In genomic region chr17:75995385-75995925, GRCh38 we compare ENCODE assay signal across 18 cellular contexts. TPM values are rescaled to one million over a fixed set of nuclear protein-coding genes. Genes with fewer than 3 reads are reported as not detected.
A peak's percentile ranks its signal among the peaks of the same experiment; 100 is the strongest.
DNase-seq lines count a peak whose midpoint lies in the region; ATAC-seq and TF ChIP-seq lines count a peak whose summit lies in the region.
"Had no signal": no experiment of that assay in that cellular context is flagged by ENCODE, and none has a peak within 500 bp of the region (broad histone marks: within the 10 kb centered on the region; RNA-seq: fewer than 3 reads in every experiment).

No MANE protein-coding gene starts in this region.

- H3K9me3 ChIP-seq in duodenal mucosa (ENCODE audit: control insufficient read depth in 1 of 2, low read length in 2 of 2): no peaks in the 10 kb centered on the region
- H3K9me3 ChIP-seq in right lobe of liver: no peaks in the 10 kb centered on the region
- H3K9me3 ChIP-seq in transverse colon: no peaks in the 10 kb centered on the region
- H3K9me3 ChIP-seq in gastroesophageal sphincter: no peaks in the 10 kb centered on the region
- H3K9me3 ChIP-seq: BLaER1 had no signal

- H3K4me1 ChIP-seq in duodenal mucosa (ENCODE audit: control insufficient read depth in 1 of 2, insufficient read depth in 2 of 2, low read length in 2 of 2): peaks cover 30 to 39% of the 10 kb centered on the region in 2 donors
- peaks cover 0 to 73% (median 37%) of the 10 kb centered on the region in 4 donors for H3K4me1 ChIP-seq in right lobe of liver
- peaks cover 10 to 69% (median 44%) of the 10 kb centered on the region in 4 donors for H3K4me1 ChIP-seq in transverse colon
- H3K4me1 ChIP-seq in gastroesophageal sphincter: peaks cover 0 to 6% (median 0%) of the 10 kb centered on the region in 3 donors

- WGBS in right lobe of liver (ENCODE audit: insufficient coverage, low coverage, low lambda C conversion rate, missing lambda C conversion rate): 86% methylated on average over 2 of the region's 7 CpGs
- 89% methylated on average over 7 of the region's 7 CpGs; no CpG with 5 or more reads in 1 of the 2 donors for WGBS in transverse colon (ENCODE audit: low coverage in 1 of 2), 2 donors
- WGBS in gastroesophageal sphincter (ENCODE audit: low coverage in 1 of 2), 2 donors: 91 to 93% methylated on average over 3 to 4 of the region's 7 CpGs

- ATAC-seq in right lobe of liver: peak; percentile 11 to 48 (median 36)
- no peak for ATAC-seq in gastroesophageal sphincter
- no peak for ATAC-seq in activated T-helper 17 cell treated with anti-CD3 and anti-CD28 coated beads, Interleukin-2, amount 50 U/mL, for 72 hours (replicated peaks)
- ATAC-seq: HCT116, Right ventricle myocardium inferior had no signal

- H3K27ac ChIP-seq in duodenal mucosa (ENCODE audit: low read depth, low read length) (peak overlapping the region; percentile 17), right lobe of liver (peak overlapping the region; percentile 43 to 81 (median 58)), transverse colon (peak overlapping the region; percentile 84 to 91 (median 87)), gastroesophageal sphincter (no peak overlapping the region)
- H3K27ac ChIP-seq: 22Rv1, BLaER1 had no signal

- TF ChIP-seq CTCF in right lobe of liver (IDR thresholded peaks at IDR 0.05) (no peak), transverse colon (IDR thresholded peaks at IDR 0.05) (no peak), gastroesophageal sphincter (IDR thresholded peaks at IDR 0.05) (no peak)

- H3K36me3 ChIP-seq in duodenal mucosa (ENCODE audit: control insufficient read depth in 1 of 2, insufficient read depth in 2 of 2, low read length in 2 of 2): peaks cover 0 to 12% of the 10 kb centered on the region in 2 donors
- H3K36me3 ChIP-seq in right lobe of liver: no peaks in the 10 kb centered on the region
- no peaks in the 10 kb centered on the region for H3K36me3 ChIP-seq in transverse colon
- peaks cover 0 to 53% of the 10 kb centered on the region in 2 donors for H3K36me3 ChIP-seq in gastroesophageal sphincter

- intact Hi-C loops in activated CD4-positive, alpha-beta T cell treated with anti-CD3 and anti-CD28 coated beads, Interleukin-2, amount 10 ng/mL, durations not matched to agents 24 days and 14 days (cut with micrococcal nuclease): no loop called here
- intact Hi-C loops in right lobe of liver (cut with DNase I) (no loop called here), transverse colon (cut with DNase I; ENCODE audit: low total_unique reads) (no loop called here)

- peaks cover 19% of the 10 kb centered on the region for H3K4me1 Mint-ChIP-seq in activated CD4-positive, alpha-beta T cell treated with anti-CD3 and anti-CD28 coated beads, Interleukin-2, amount 10 ng/mL, durations not matched to agents 24 days and 14 days
- H3K4me1 Mint-ChIP-seq in activated T-helper 17 cell treated with anti-CD3 and anti-CD28 coated beads, Interleukin-2, amount 50 U/mL, for 72 hours: peaks cover 14% of the 10 kb centered on the region

- no peak for DNase-seq in activated CD4-positive, alpha-beta T cell treated with anti-CD3 and anti-CD28 coated beads, Interleukin-2, amount 10 ng/mL, durations not matched to agents 24 days and 14 days
- no peak for DNase-seq in activated CD4-positive, alpha-beta T cell treated with anti-CD3 and anti-CD28 coated beads, Interleukin-2, amount 50 U/mL, for 48 hours
- DNase-seq in right lobe of liver: peak in 1 of 3 donors; percentile 57
- no peak for DNase-seq in transverse colon
- DNase-seq in midbrain (lab: John Stamatoyannopoulos, UW): no peak
- DNase-seq: DMS153, NCI-H1436, NCI-H2029 treated with DMSO at 0.1 percent for 48 hours, NCI-H524 treated with DMSO at 0.1 percent for 48 hours, OCI-M1 had no signal

- TF ChIP-seq EP300 in transverse colon (IDR thresholded peaks at IDR 0.05; ENCODE audit: low read depth) (no peak), gastroesophageal sphincter (IDR thresholded peaks at IDR 0.05) (no peak)

- no peaks in the 10 kb centered on the region for H3K9me3 Mint-ChIP-seq in activated CD4-positive, alpha-beta T cell treated with anti-CD3 and anti-CD28 coated beads, Interleukin-2, amount 10 ng/mL, durations not matched to agents 24 days and 14 days
- H3K9me3 Mint-ChIP-seq in activated T-helper 17 cell treated with anti-CD3 and anti-CD28 coated beads, Interleukin-2, amount 50 U/mL, for 72 hours: no peaks in the 10 kb centered on the region

- peak overlapping the region; percentile 13 to 43 for H3K9ac ChIP-seq in duodenal mucosa (ENCODE audit: low read depth in 1 of 2, low read length in 2 of 2)
- H3K9ac ChIP-seq: BLaER1 had no signal

- H3K4me3 Mint-ChIP-seq in activated CD4-positive, alpha-beta T cell treated with anti-CD3 and anti-CD28 coated beads, Interleukin-2, amount 10 ng/mL, durations not matched to agents 24 days and 14 days: no peak overlapping the region
- no peak overlapping the region for H3K4me3 Mint-ChIP-seq in activated T-helper 17 cell treated with anti-CD3 and anti-CD28 coated beads, Interleukin-2, amount 50 U/mL, for 72 hours

- H3K36me3 Mint-ChIP-seq in activated CD4-positive, alpha-beta T cell treated with anti-CD3 and anti-CD28 coated beads, Interleukin-2, amount 10 ng/mL, durations not matched to agents 24 days and 14 days (ENCODE audit: low read depth): peaks cover 8% of the 10 kb centered on the region
- peaks cover 21% of the 10 kb centered on the region for H3K36me3 Mint-ChIP-seq in activated T-helper 17 cell treated with anti-CD3 and anti-CD28 coated beads, Interleukin-2, amount 50 U/mL, for 72 hours (ENCODE audit: low read depth)

- in situ Hi-C loops in transverse colon (cut with MboI; ENCODE audit: low pct_ligation_motif_present in 1 of 4, low pct_unique_long_range_greater_than_20kb in 1 of 4, low sequenced_read_pairs in 3 of 4): loop anchor here in 1 of 4 donors (10.0 kb wide), 1 partner anchor 91 kb away; the partner anchor contains the start of gene MRPL38

- no peaks in the 10 kb centered on the region for H3K27me3 ChIP-seq in duodenal mucosa (ENCODE audit: control insufficient read depth in 1 of 2, insufficient read depth in 2 of 2, low read length in 2 of 2)
- no peaks in the 10 kb centered on the region for H3K27me3 ChIP-seq in right lobe of liver
- H3K27me3 ChIP-seq in transverse colon: no peaks in the 10 kb centered on the region
- H3K27me3 ChIP-seq in gastroesophageal sphincter: no peaks in the 10 kb centered on the region
- H3K27me3 ChIP-seq: BLaER1 had no signal

- TF ChIP-seq POLR2A in right lobe of liver (IDR thresholded peaks at IDR 0.05): no peak
- no peak for TF ChIP-seq POLR2A in transverse colon (IDR thresholded peaks at IDR 0.05)
- TF ChIP-seq POLR2A in gastroesophageal sphincter (IDR thresholded peaks at IDR 0.05): no peak

- peak overlapping the region; percentile 71 for H3K27ac Mint-ChIP-seq in activated CD4-positive, alpha-beta T cell treated with anti-CD3 and anti-CD28 coated beads, Interleukin-2, amount 10 ng/mL, durations not matched to agents 24 days and 14 days
- H3K27ac Mint-ChIP-seq in activated T-helper 17 cell treated with anti-CD3 and anti-CD28 coated beads, Interleukin-2, amount 50 U/mL, for 72 hours: no peak overlapping the region

- H3K4me3 ChIP-seq in duodenal mucosa (ENCODE audit: low read depth in 1 of 2, low read length in 2 of 2): no peak overlapping the region
- H3K4me3 ChIP-seq in right lobe of liver: no peak overlapping the region
- no peak overlapping the region for H3K4me3 ChIP-seq in transverse colon
- H3K4me3 ChIP-seq in gastroesophageal sphincter: no peak overlapping the region
- H3K4me3 ChIP-seq: BLaER1 had no signal

- H3K27me3 Mint-ChIP-seq in activated CD4-positive, alpha-beta T cell treated with anti-CD3 and anti-CD28 coated beads, Interleukin-2, amount 10 ng/mL, durations not matched to agents 24 days and 14 days: no peaks in the 10 kb centered on the region
- H3K27me3 Mint-ChIP-seq in activated T-helper 17 cell treated with anti-CD3 and anti-CD28 coated beads, Interleukin-2, amount 50 U/mL, for 72 hours: no peaks in the 10 kb centered on the region

RNA-seq across cellular contexts. Expression of gene CDK3, which starts 5.2 kb away (rescaled TPM):
- total RNA-seq in activated CD4-positive, alpha-beta T cell treated with anti-CD3 and anti-CD28 coated beads, Interleukin-2, amount 10 ng/mL, durations not matched to agents 24 days and 14 days: 6.6 and 7.4 TPM in 2 replicates
- total RNA-seq in right lobe of liver (10 to 100 TPM in 1 of 6 experiments, 1 to 10 TPM in 5; 2.2 to 11.0 (median 3.1) TPM), transverse colon (10 to 100 TPM in 2 of 4 donors, 1 to 10 TPM in 1, not detected in 1; 5.4 to 24.6 (median 16.9) TPM), gastroesophageal sphincter (1 to 10 TPM in 3 of 4 donors, not detected in 1; 1.2 to 5.6 (median 2.3) TPM)
- total RNA-seq in activated T-helper 17 cell treated with anti-CD3 and anti-CD28 coated beads, Interleukin-2, amount 50 U/mL, for 72 hours: 1 to 10 TPM; 8.0 to 9.0 TPM

RNA-seq across cellular contexts. Expression of gene TEN1, which starts 16.4 kb away (rescaled TPM):
- total RNA-seq in activated CD4-positive, alpha-beta T cell treated with anti-CD3 and anti-CD28 coated beads, Interleukin-2, amount 10 ng/mL, durations not matched to agents 24 days and 14 days: 9.7 and 12.5 TPM in 2 replicates
- total RNA-seq in right lobe of liver (10 to 100 TPM in 5 of 6 experiments, 1 to 10 TPM in 1; 6.9 to 25.2 (median 14.1) TPM), transverse colon (100 to 1,000 TPM in 1 of 4 donors, 10 to 100 TPM in 3; 18.7 to 137 (median 20.7) TPM), gastroesophageal sphincter (10 to 100 TPM in 1 of 4 donors, 1 to 10 TPM in 3; 6.7 to 12.8 (median 7.9) TPM)
- total RNA-seq in activated T-helper 17 cell treated with anti-CD3 and anti-CD28 coated beads, Interleukin-2, amount 50 U/mL, for 72 hours: 10 to 100 TPM; 15.3 to 18.5 TPM

RNA-seq across cellular contexts. Expression of gene ACOX1, which starts 16.5 kb away (rescaled TPM):
- 29.2 and 30.0 TPM in 2 replicates for total RNA-seq in activated CD4-positive, alpha-beta T cell treated with anti-CD3 and anti-CD28 coated beads, Interleukin-2, amount 10 ng/mL, durations not matched to agents 24 days and 14 days
- 100 to 1,000 TPM; 112 to 202 (median 190) TPM for total RNA-seq in right lobe of liver
- 100 to 1,000 TPM in 3 of 4 donors, 10 to 100 TPM in 1; 37.0 to 254 (median 212) TPM for total RNA-seq in transverse colon
- 10 to 100 TPM; 45.9 to 63.4 (median 54.2) TPM for total RNA-seq in gastroesophageal sphincter
- total RNA-seq in activated T-helper 17 cell treated with anti-CD3 and anti-CD28 coated beads, Interleukin-2, amount 50 U/mL, for 72 hours: 10 to 100 TPM; 24.0 to 35.2 TPM

RNA-seq across cellular contexts. Expression of gene EVPL, which starts 31.7 kb away (rescaled TPM):
- total RNA-seq in activated CD4-positive, alpha-beta T cell treated with anti-CD3 and anti-CD28 coated beads, Interleukin-2, amount 10 ng/mL, durations not matched to agents 24 days and 14 days: 0.09 and 0.17 TPM in 2 replicates
- total RNA-seq in right lobe of liver (under 1 TPM in 1 of 6 experiments, not detected in 5; 0.62 TPM), transverse colon (10 to 100 TPM; 17.1 to 23.7 (median 20.6) TPM), gastroesophageal sphincter (1 to 10 TPM; 1.3 to 6.1 (median 3.1) TPM)
- under 1 TPM in 1 of 2 donors, not detected in 1; 0.11 TPM for total RNA-seq in activated T-helper 17 cell treated with anti-CD3 and anti-CD28 coated beads, Interleukin-2, amount 50 U/mL, for 72 hours
- total RNA-seq: HT1080 had no signal

RNA-seq across cellular contexts. Expression of gene FBF1, which starts 54.6 kb away (rescaled TPM):
- total RNA-seq in activated CD4-positive, alpha-beta T cell treated with anti-CD3 and anti-CD28 coated beads, Interleukin-2, amount 10 ng/mL, durations not matched to agents 24 days and 14 days: 17.5 and 18.6 TPM in 2 replicates
- 1 to 10 TPM in 5 of 6 experiments, under 1 TPM in 1; 0.86 to 3.1 (median 2.7) TPM for total RNA-seq in right lobe of liver
- total RNA-seq in transverse colon: 10 to 100 TPM in 2 of 4 donors, 1 to 10 TPM in 2; 2.9 to 29.9 (median 7.9) TPM
- 10 to 100 TPM in 1 of 4 donors, 1 to 10 TPM in 3; 4.6 to 20.2 (median 7.7) TPM for total RNA-seq in gastroesophageal sphincter
- 10 to 100 TPM in 1 of 2 donors, 1 to 10 TPM in 1; 9.2 to 10.6 TPM for total RNA-seq in activated T-helper 17 cell treated with anti-CD3 and anti-CD28 coated beads, Interleukin-2, amount 50 U/mL, for 72 hours

Comparison
In these comparisons a context has a peak if more than half of its experiments do, and no peak if none do; other contexts are left out.
1. H3K27ac ChIP-seq: peak in duodenal mucosa (single experiment), right lobe of liver (3 of 3) and transverse colon (4 of 4); none in gastroesophageal sphincter (0 of 4).
2. ATAC-seq: peak in right lobe of liver (4 of 4); none in gastroesophageal sphincter (single experiment) and activated T-helper 17 cell treated with anti-CD3 and anti-CD28 coated beads, Interleukin-2, amount 50 U/mL, for 72 hours (single experiment).